8 cellular contexts compared by ENCODE assay signal in the genomic region with DNA sequence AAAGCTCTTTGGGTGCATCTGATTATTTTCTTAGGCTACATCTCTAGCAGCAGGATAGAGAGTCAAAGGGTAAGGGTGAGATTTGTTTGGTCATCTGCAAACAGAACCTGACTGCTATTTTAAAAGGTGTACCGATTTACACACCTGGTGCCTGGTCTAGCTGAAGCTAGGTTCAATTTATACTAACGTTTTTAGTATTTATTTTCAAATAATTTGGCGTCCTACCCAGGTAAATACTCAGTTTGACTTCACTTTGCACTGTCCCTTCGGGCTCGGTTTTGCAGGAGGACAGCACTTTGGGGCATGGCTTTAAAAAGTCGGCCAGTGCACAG. TPM values are rescaled to one million over a fixed set of nuclear protein-coding genes. Genes with fewer than 3 reads are reported as not detected.
A peak's percentile ranks its signal among the peaks of the same experiment; 100 is the strongest.
DNase-seq lines count a peak whose midpoint lies in the region; ATAC-seq and TF ChIP-seq lines count a peak whose summit lies in the region.

No MANE protein-coding gene starts in this region.

- H3K27ac Mint-ChIP-seq in activated CD8-positive, alpha-beta memory T cell treated with anti-CD3 and anti-CD28 coated beads, Interleukin-2, amount 10 ng/mL, durations not matched to agents 7 days and 5 days, result peak overlapping the region; percentile 99
- H3K27ac Mint-ChIP-seq in activated naive CD8-positive, alpha-beta T cell treated with anti-CD3 and anti-CD28 coated beads for 36 hours, result peak overlapping the region; percentile 99

- no peak for ATAC-seq in activated CD8-positive, alpha-beta memory T cell treated with anti-CD3 and anti-CD28 coated beads, Interleukin-2, amount 10 ng/mL, durations not matched to agents 7 days and 5 days
- ATAC-seq in left lobe of liver (peak; percentile 29), HG02623 (IDR thresholded peaks at IDR 0.05; ENCODE audit: unreplicated experiment) (no peak)

- no peak for DNase-seq in activated CD8-positive, alpha-beta memory T cell treated with anti-CD3 and anti-CD28 coated beads, Interleukin-2, amount 10 ng/mL, durations not matched to agents 7 days and 5 days
- DNase-seq in activated CD8-positive, alpha-beta memory T cell treated with anti-CD3 and anti-CD28 coated beads, Interleukin-2, amount 50 U/mL, for 48 hours, result no peak
- no peak for DNase-seq in activated naive CD8-positive, alpha-beta T cell treated with anti-CD3 and anti-CD28 coated beads for 36 hours
- DNase-seq in left lobe of liver (ENCODE audit: low spot score) (no peak), thyroid gland (no peak), cortex of kidney (lab: John Stamatoyannopoulos, UW) (no peak), hepatic stellate cell (ENCODE audit: low spot score) (no peak)

- intact Hi-C loops in thyroid gland (cut with DNase I), result no loop called here

- no peaks in the 10 kb centered on the region for H3K27me3 Mint-ChIP-seq in activated CD8-positive, alpha-beta memory T cell treated with anti-CD3 and anti-CD28 coated beads, Interleukin-2, amount 10 ng/mL, durations not matched to agents 7 days and 5 days
- H3K27me3 Mint-ChIP-seq in activated naive CD8-positive, alpha-beta T cell treated with anti-CD3 and anti-CD28 coated beads for 36 hours, result no peaks in the 10 kb centered on the region

- H3K4me3 ChIP-seq in thyroid gland (replicated peaks in 1 of 3), result peak overlapping the region; percentile 31 to 78 (median 51)

- peaks cover 14% of the 10 kb centered on the region in 2 donors for H3K4me1 ChIP-seq in thyroid gland

- no peaks in the 10 kb centered on the region for H3K9me3 Mint-ChIP-seq in activated CD8-positive, alpha-beta memory T cell treated with anti-CD3 and anti-CD28 coated beads, Interleukin-2, amount 10 ng/mL, durations not matched to agents 7 days and 5 days (ENCODE audit: low read depth)
- no peaks in the 10 kb centered on the region for H3K9me3 Mint-ChIP-seq in activated naive CD8-positive, alpha-beta T cell treated with anti-CD3 and anti-CD28 coated beads for 36 hours

- peak overlapping the region; percentile 94 to 100 (median 99) for H3K27ac ChIP-seq in thyroid gland

- H3K9me3 ChIP-seq in thyroid gland, result no peaks in the 10 kb centered on the region

- TF ChIP-seq CTCF in thyroid gland (IDR thresholded peaks at IDR 0.05), result no peak

- H3K4me3 Mint-ChIP-seq in activated CD8-positive, alpha-beta memory T cell treated with anti-CD3 and anti-CD28 coated beads, Interleukin-2, amount 10 ng/mL, durations not matched to agents 7 days and 5 days, result peak overlapping the region; percentile 97
- H3K4me3 Mint-ChIP-seq in activated naive CD8-positive, alpha-beta T cell treated with anti-CD3 and anti-CD28 coated beads for 36 hours, result peak overlapping the region; percentile 96

- H3K27me3 ChIP-seq in thyroid gland, result no peaks in the 10 kb centered on the region

- peaks cover 47% of the 10 kb centered on the region for H3K4me1 Mint-ChIP-seq in activated CD8-positive, alpha-beta memory T cell treated with anti-CD3 and anti-CD28 coated beads, Interleukin-2, amount 10 ng/mL, durations not matched to agents 7 days and 5 days
- H3K4me1 Mint-ChIP-seq in activated naive CD8-positive, alpha-beta T cell treated with anti-CD3 and anti-CD28 coated beads for 36 hours, result peaks cover 27% of the 10 kb centered on the region

- CTCF ChIA-PET in activated CD8-positive, alpha-beta memory T cell treated with anti-CD3 and anti-CD28 coated beads, Interleukin-2, amount 10 ng/mL, durations not matched to agents 7 days and 5 days (lab: Charles Lee), result interaction anchor here (1.0 to 1.8 kb wide), 7 partner anchors 9 to 369 kb away, joined by 3 to 11 read pairs (median 4); no protein-coding TSS in a partner anchor

- 3 to 6% methylated on average over 6 of the region's 6 CpGs for WGBS in thyroid gland, 2 donors

- H3K36me3 ChIP-seq in thyroid gland, result no peaks in the 10 kb centered on the region

- peaks cover 29% of the 10 kb centered on the region for H3K36me3 Mint-ChIP-seq in activated CD8-positive, alpha-beta memory T cell treated with anti-CD3 and anti-CD28 coated beads, Interleukin-2, amount 10 ng/mL, durations not matched to agents 7 days and 5 days
- H3K36me3 Mint-ChIP-seq in activated naive CD8-positive, alpha-beta T cell treated with anti-CD3 and anti-CD28 coated beads for 36 hours, result peaks cover 39% of the 10 kb centered on the region

- TF ChIP-seq POLR2A in thyroid gland (IDR thresholded peaks at IDR 0.05), result no peak

RNA-seq across cellular contexts. Expression of a gene that starts 0.7 kb away (rescaled TPM):
- total RNA-seq in activated CD8-positive, alpha-beta memory T cell treated with anti-CD3 and anti-CD28 coated beads, Interleukin-2, amount 10 ng/mL, durations not matched to agents 7 days and 5 days, result 10 to 100 TPM; 17.9 to 29.3 TPM
- total RNA-seq in activated naive CD8-positive, alpha-beta T cell treated with anti-CD3 and anti-CD28 coated beads for 36 hours, result 10 to 100 TPM; 23.8 to 27.5 TPM
- 13.4 TPM for total RNA-seq in left lobe of liver
- 10 to 100 TPM; 12.6 to 68.8 (median 31.6) TPM for total RNA-seq in thyroid gland

RNA-seq across cellular contexts. Expression of a gene that starts 0.7 kb away (rescaled TPM):
- 10 to 100 TPM; 55.4 to 57.4 TPM for total RNA-seq in activated CD8-positive, alpha-beta memory T cell treated with anti-CD3 and anti-CD28 coated beads, Interleukin-2, amount 10 ng/mL, durations not matched to agents 7 days and 5 days
- total RNA-seq in activated naive CD8-positive, alpha-beta T cell treated with anti-CD3 and anti-CD28 coated beads for 36 hours, result 10 to 100 TPM; 48.0 to 52.2 TPM
- 2.0 TPM for total RNA-seq in left lobe of liver
- total RNA-seq in thyroid gland, result 1 to 10 TPM; 4.2 to 8.9 (median 6.3) TPM

Comparison
In these comparisons a context has a peak if more than half of its experiments do, and no peak if none do; other contexts are left out.
1. RNA of a gene that starts 0.7 kb away (total RNA-seq): 55.4 to 57.4 TPM in activated CD8-positive, alpha-beta memory T cell treated with anti-CD3 and anti-CD28 coated beads, Interleukin-2, amount 10 ng/mL, durations not matched to agents 7 days and 5 days and 48.0 to 52.2 TPM in activated naive CD8-positive, alpha-beta T cell treated with anti-CD3 and anti-CD28 coated beads for 36 hours; 4.2 to 8.9 TPM in thyroid gland and 2.0 TPM in left lobe of liver (single experiment); every median in the first group is over 4 times any median in the second.